ENCODE assay signal across 12 cellular contexts in genomic region chr2:230134496-230135073, GRCh38.
DNase-seq lines count a peak whose midpoint lies in the region; ATAC-seq, FAIRE-seq and TF ChIP-seq lines count a peak whose summit lies in the region.
"Had no signal": no experiment of that assay in that cellular context is flagged by ENCODE, and none has a peak within 500 bp of the region (broad histone marks: within the 10 kb centered on the region; RNA-seq: fewer than 3 reads in every experiment).

No MANE protein-coding gene starts in this region.

- TF ChIP-seq CTCF in gastroesophageal sphincter (IDR thresholded peaks at IDR 0.05) (no peak), smooth muscle cell (IDR thresholded peaks at IDR 0.05; ENCODE audit: borderline replicate concordance, insufficient read depth, poor library complexity, severe bottlenecking) (no peak), ovary (IDR thresholded peaks at IDR 0.05) (no peak)

- TF ChIP-seq EP300 in gastroesophageal sphincter (IDR thresholded peaks at IDR 0.05), result no peak
- no peak for TF ChIP-seq EP300 in ovary (IDR thresholded peaks at IDR 0.05)

- H3K4me2 ChIP-seq in smooth muscle cell, result no peak overlapping the region
- H3K4me2 ChIP-seq: hepatocyte had no signal

- DNase-seq in DMS53 (lab: John Stamatoyannopoulos, UW), result peak; percentile 55
- peak; percentile 37 for DNase-seq in H54 (ENCODE audit: insufficient read length, low spot score)
- DNase-seq in RCC 7860 (ENCODE audit: low spot score), result peak; percentile 79
- DNase-seq in activated CD4-positive, alpha-beta T cell treated with anti-CD3 and anti-CD28 coated beads, Interleukin-2, amount 50 U/mL, for 48 hours, result no peak
- DNase-seq in smooth muscle cell (lab: John Stamatoyannopoulos, UW; ENCODE audit: unreplicated experiment), result no peak
- no peak for DNase-seq in ovary
- DNase-seq: DMS79 treated with DMSO at 0.1 percent for 48 hours, nucleus accumbens had no signal

- FAIRE-seq in H54 (lab: Jason Lieb, UNC), result no peak
- FAIRE-seq in RCC 7860 (lab: Jason Lieb, UNC), result no peak

- no peaks in the 10 kb centered on the region for H3K79me2 ChIP-seq in smooth muscle cell (ENCODE audit: low read depth)
- H3K79me2 ChIP-seq: hepatocyte had no signal

- no peaks in the 10 kb centered on the region for H4K20me1 ChIP-seq in smooth muscle cell (ENCODE audit: low read depth)

- TF ChIP-seq POLR2A in H54 (IDR thresholded peaks at IDR 0.05; ENCODE audit: low read depth, low read length) (no peak), gastroesophageal sphincter (IDR thresholded peaks at IDR 0.05) (no peak), ovary (IDR thresholded peaks at IDR 0.05) (no peak)

- H3K4me3 ChIP-seq in gastroesophageal sphincter, result no peak overlapping the region
- H3K4me3 ChIP-seq in smooth muscle cell, result no peak overlapping the region
- H3K4me3 ChIP-seq in ovary, result no peak overlapping the region
- H3K4me3 ChIP-seq: hepatocyte had no signal

- no peak overlapping the region for H3K27ac ChIP-seq in gastroesophageal sphincter
- no peak overlapping the region for H3K27ac ChIP-seq in smooth muscle cell (ENCODE audit: low read depth)
- H3K27ac ChIP-seq in ovary, result no peak overlapping the region
- H3K27ac ChIP-seq: hepatocyte had no signal

- no peaks in the 10 kb centered on the region for H3F3A ChIP-seq in smooth muscle cell (ENCODE audit: low read depth)

- intact Hi-C loops in ovary (cut with DNase I), result no loop called here

- H3K27me3 ChIP-seq in gastroesophageal sphincter, result no peaks in the 10 kb centered on the region
- H3K27me3 ChIP-seq in smooth muscle cell (ENCODE audit: low read depth), result no peaks in the 10 kb centered on the region
- H3K27me3 ChIP-seq in ovary, result no peaks in the 10 kb centered on the region
- H3K27me3 ChIP-seq: hepatocyte had no signal

- H3K9me3 ChIP-seq in gastroesophageal sphincter, result peaks cover 0 to 6% (median 0%) of the 10 kb centered on the region in 3 donors
- H3K9me3 ChIP-seq in smooth muscle cell (replicated peaks; ENCODE audit: low read depth), result no peaks in the 10 kb centered on the region
- no peaks in the 10 kb centered on the region for H3K9me3 ChIP-seq in ovary

- H3K36me3 ChIP-seq in gastroesophageal sphincter, result no peaks in the 10 kb centered on the region
- H3K36me3 ChIP-seq in smooth muscle cell (ENCODE audit: low read depth), result no peaks in the 10 kb centered on the region
- no peaks in the 10 kb centered on the region for H3K36me3 ChIP-seq in ovary

- H3K9ac ChIP-seq in smooth muscle cell (ENCODE audit: low read depth), result no peak overlapping the region

- no peak overlapping the region for H2AFZ ChIP-seq in smooth muscle cell (ENCODE audit: low read depth)
- H2AFZ ChIP-seq: hepatocyte had no signal

- ATAC-seq in gastroesophageal sphincter (peak; percentile 14), GM19397 (IDR thresholded peaks at IDR 0.05; ENCODE audit: unreplicated experiment) (no peak)
- ATAC-seq: activated CD4-positive, CD25-positive, alpha-beta regulatory T cell treated with anti-CD3 and anti-CD28 coated beads, Interleukin-2, amount 50 U/mL, for 24 hours had no signal

- H3K4me1 ChIP-seq in gastroesophageal sphincter (peaks cover 0 to under 1% (median 0%) of the 10 kb centered on the region in 3 donors), smooth muscle cell (ENCODE audit: low read depth) (no peaks in the 10 kb centered on the region), ovary (ENCODE audit: insufficient read depth) (peaks cover 5% of the 10 kb centered on the region)

- 20 to 50% methylated on average over 1 of the region's 1 CpG for WGBS in gastroesophageal sphincter (ENCODE audit: low coverage in 1 of 2), 2 donors
- WGBS in smooth muscle cell (ENCODE audit: low lambda C conversion rate), result 68% methylated on average over 1 of the region's 1 CpG
- WGBS in ovary, 3 donors, result 28 to 36% (median 34%) methylated on average over 1 of the region's 1 CpG

Comparison
In these comparisons a context has a peak if more than half of its experiments do, and no peak if none do; other contexts are left out.
1. DNase-seq: peak in DMS53 (single experiment), H54 (single experiment) and RCC 7860 (single experiment); none in activated CD4-positive, alpha-beta T cell treated with anti-CD3 and anti-CD28 coated beads, Interleukin-2, amount 50 U/mL, for 48 hours (0 of 2), smooth muscle cell (single experiment) and ovary (0 of 5).